Comparison of ENCODE assay signal across 14 cellular contexts in genomic region chr11:97729546-97730272, GRCh38.
"Had no signal": no experiment of that assay in that cellular context is flagged by ENCODE, and none has a peak within 500 bp of the region (broad histone marks: within the 10 kb centered on the region; RNA-seq: fewer than 3 reads in every experiment).

No MANE protein-coding gene starts in this region.

- ATAC-seq: activated CD8-positive, alpha-beta T cell treated with anti-CD3 and anti-CD28 coated beads for 36 hours; activated T-cell treated with anti-CD3 and anti-CD28 coated beads, Interleukin-2, amount 50 U/mL, for 4 hours; mucosa of descending colon; naive thymus-derived CD4-positive, alpha-beta T cell; pancreas; sciatic nerve had no signal

- H3K4me1 ChIP-seq: pancreas, spleen, stomach had no signal

- H3K27ac ChIP-seq: pancreas, spleen, stomach, thoracic aorta had no signal

- DNase-seq: activated CD4-positive, alpha-beta T cell treated with anti-CD3 and anti-CD28 coated beads for 4 hours; activated CD8-positive, alpha-beta T cell treated with anti-CD3 and anti-CD28 coated beads for 36 hours; activated effector memory CD4-positive, alpha-beta T cell treated with anti-CD3 and anti-CD28 coated beads, Interleukin-2, amount 50 U/mL, for 16 hours; activated T-cell treated with anti-CD3 and anti-CD28 coated beads, Interleukin-2, amount 50 U/mL, for 4 hours; cortex of kidney; effector CD8-positive, alpha-beta T cell; islet precursor cell; mucosa of descending colon; naive thymus-derived CD4-positive, alpha-beta T cell; pancreas; spleen; stomach had no signal

- H3K9me3 ChIP-seq: pancreas, thoracic aorta had no signal

- H3K27me3 ChIP-seq: pancreas, spleen, stomach had no signal

- H3K36me3 ChIP-seq: pancreas, spleen, stomach, thoracic aorta had no signal

- H3K4me3 ChIP-seq: mucosa of descending colon, pancreas, spleen, stomach, thoracic aorta had no signal
